28 cellular contexts compared by ENCODE assay signal in the genomic region with DNA sequence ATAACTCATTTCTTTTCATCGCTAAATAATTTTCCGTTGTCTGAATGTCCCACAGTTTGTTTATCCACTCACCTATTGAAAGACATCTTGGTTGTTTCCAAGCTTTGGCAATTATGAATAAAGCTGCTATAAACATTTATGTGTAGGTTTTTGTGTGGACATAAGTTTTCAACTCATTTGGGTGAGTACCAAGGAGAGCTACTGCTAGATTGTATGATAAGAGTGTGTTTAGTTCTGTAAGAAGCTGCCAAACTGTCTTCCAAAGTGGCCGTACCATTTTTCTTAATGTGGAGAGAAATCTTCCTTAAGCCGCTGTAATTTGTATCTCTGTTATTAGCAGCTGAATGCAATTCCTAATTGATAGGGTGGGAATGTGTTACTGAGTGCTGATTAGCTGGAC.
"Had no signal": no experiment of that assay in that cellular context is flagged by ENCODE, and none has a peak within 500 bp of the region (broad histone marks: within the 10 kb centered on the region; RNA-seq: fewer than 3 reads in every experiment).

No MANE protein-coding gene starts in this region.

- H3K79me2 ChIP-seq: parathyroid adenoma had no signal

- H3K9me3 ChIP-seq: ovary, psoas muscle, right lobe of liver, sigmoid colon, stomach, thoracic aorta, thyroid gland, tibial nerve, upper lobe of left lung, vagina had no signal

- H3K27ac ChIP-seq: neural progenitor cell, ovary, parathyroid adenoma, psoas muscle, right lobe of liver, sigmoid colon, stomach, thoracic aorta, thyroid gland, tibial nerve, upper lobe of left lung, vagina had no signal

- H3K36me3 ChIP-seq: neural progenitor cell, ovary, right lobe of liver, sigmoid colon, stomach, thoracic aorta, thyroid gland, tibial nerve, upper lobe of left lung, vagina had no signal

- H3K9me3 Mint-ChIP-seq: nephron; neural progenitor cell; stimulated activated effector memory CD8-positive, alpha-beta T cell treated with anti-CD3 and anti-CD28 coated beads, Interleukin-12 subunit alpha, Interleukin-12 subunit beta, amount 100 ng/mL, for 72 hours; stimulated activated naive B cell treated with anti-CD40 and anti-IgM and Interleukin-4, amounts not matched to agents 10 μg/mL and 1 μg/mL and 100 μg/mL, for 72 hours; stimulated activated naive CD8-positive, alpha-beta T cell treated with anti-CD3 and anti-CD28 coated beads, Interleukin-15, Interleukin-2, amounts not matched to agents 100 ng/mL and 50 ng/mL, for 24 hours had no signal

- H3K4me2 ChIP-seq: neural progenitor cell had no signal

- H3K36me3 Mint-ChIP-seq: neural progenitor cell; stimulated activated effector memory CD8-positive, alpha-beta T cell treated with anti-CD3 and anti-CD28 coated beads, Interleukin-12 subunit alpha, Interleukin-12 subunit beta, amount 100 ng/mL, for 72 hours; stimulated activated naive B cell treated with anti-CD40 and anti-IgM and Interleukin-4, amounts not matched to agents 10 μg/mL and 1 μg/mL and 100 μg/mL, for 72 hours had no signal

- DNase-seq: occipital lobe; ovary; posterior cingulate gyrus; psoas muscle; right cardiac atrium; right lobe of liver; sigmoid colon; small intestine; stimulated activated CD4-positive, alpha-beta T cell treated with anti-CD3 and anti-CD28 coated beads, Interleukin-15, amount 100 ng/mL, for 24 hours; stimulated activated CD4-positive, alpha-beta T cell treated with anti-CD3 and anti-CD28 coated beads, Interleukin-2, amount 100 ng/mL, for 24 hours; stimulated activated CD4-positive, alpha-beta T cell treated with anti-CD3 and anti-CD28 coated beads, Interleukin-2, amount 100 ng/mL, for 48 hours; stimulated activated CD4-positive, alpha-beta T cell treated with anti-CD3 and anti-CD28 coated beads, Interleukin-4, amount 100 ng/mL, for 24 hours; stimulated activated naive B cell treated with anti-CD40 and anti-IgM and Interleukin-4, amounts not matched to agents 10 μg/mL and 1 μg/mL and 100 μg/mL, for 72 hours; stimulated activated naive CD4-positive, alpha-beta T cell treated with Interleukin-2 at 50 U/mL for 16 hours; stomach; thyroid gland; trophoblast cell; upper lobe of left lung had no signal

- H3K27me3 ChIP-seq: neural progenitor cell, ovary, right lobe of liver, sigmoid colon, stomach, thyroid gland, upper lobe of left lung, vagina had no signal

- FAIRE-seq: small intestine, urothelium cell line had no signal

- H3K9ac ChIP-seq: neural progenitor cell, parathyroid adenoma had no signal

- H3K27ac Mint-ChIP-seq: nephron; neural progenitor cell; progenitor cell of endocrine pancreas; stimulated activated effector memory CD8-positive, alpha-beta T cell treated with anti-CD3 and anti-CD28 coated beads, Interleukin-12 subunit alpha, Interleukin-12 subunit beta, amount 100 ng/mL, for 72 hours; stimulated activated naive B cell treated with anti-CD40 and anti-IgM and Interleukin-4, amounts not matched to agents 10 μg/mL and 1 μg/mL and 100 μg/mL, for 72 hours; stimulated activated naive CD8-positive, alpha-beta T cell treated with anti-CD3 and anti-CD28 coated beads, Interleukin-15, Interleukin-2, amounts not matched to agents 100 ng/mL and 50 ng/mL, for 24 hours had no signal

- H3K4me3 ChIP-seq: neural progenitor cell, ovary, psoas muscle, right lobe of liver, sigmoid colon, stomach, thoracic aorta, thyroid gland, tibial nerve, upper lobe of left lung, vagina had no signal

- H2AFZ ChIP-seq: neural progenitor cell, parathyroid adenoma had no signal

- H3K4me3 Mint-ChIP-seq: nephron; neural progenitor cell; stimulated activated effector memory CD8-positive, alpha-beta T cell treated with anti-CD3 and anti-CD28 coated beads, Interleukin-12 subunit alpha, Interleukin-12 subunit beta, amount 100 ng/mL, for 72 hours; stimulated activated naive B cell treated with anti-CD40 and anti-IgM and Interleukin-4, amounts not matched to agents 10 μg/mL and 1 μg/mL and 100 μg/mL, for 72 hours; stimulated activated naive CD8-positive, alpha-beta T cell treated with anti-CD3 and anti-CD28 coated beads, Interleukin-15, Interleukin-2, amounts not matched to agents 100 ng/mL and 50 ng/mL, for 24 hours had no signal

- H3K4me1 ChIP-seq: right lobe of liver, sigmoid colon, stomach, tibial nerve, upper lobe of left lung, vagina had no signal

- H3K4me1 Mint-ChIP-seq: nephron; stimulated activated effector memory CD8-positive, alpha-beta T cell treated with anti-CD3 and anti-CD28 coated beads, Interleukin-12 subunit alpha, Interleukin-12 subunit beta, amount 100 ng/mL, for 72 hours; stimulated activated naive B cell treated with anti-CD40 and anti-IgM and Interleukin-4, amounts not matched to agents 10 μg/mL and 1 μg/mL and 100 μg/mL, for 72 hours had no signal
